ENCODE assay signal across 9 cellular contexts in genomic region chr15:90031231-90031791, GRCh38.
DNase-seq lines count a peak whose midpoint lies in the region; ATAC-seq lines count a peak whose summit lies in the region.
"Had no signal": no experiment of that assay in that cellular context is flagged by ENCODE, and none has a peak within 500 bp of the region (broad histone marks: within the 10 kb centered on the region; RNA-seq: fewer than 3 reads in every experiment).

No MANE protein-coding gene starts in this region.

- no peak overlapping the region for H3K4me3 Mint-ChIP-seq in T-helper 1 cell treated with Interleukin-12 subunit alpha and Interleukin-12 subunit beta and Interleukin-4 antibody, amounts not matched to agents 30 μg/mL and 1 μg/mL, for 36 hours

- H3K9me3 Mint-ChIP-seq in T-helper 1 cell treated with Interleukin-12 subunit alpha and Interleukin-12 subunit beta and Interleukin-4 antibody, amounts not matched to agents 30 μg/mL and 1 μg/mL, for 36 hours = peaks cover 7% of the 10 kb centered on the region

- H3K9me3 ChIP-seq in iPS-20b (ENCODE audit: insufficient read depth, low read depth, low read length) = no peaks in the 10 kb centered on the region

- H3K36me3 Mint-ChIP-seq in T-helper 1 cell treated with Interleukin-12 subunit alpha and Interleukin-12 subunit beta and Interleukin-4 antibody, amounts not matched to agents 30 μg/mL and 1 μg/mL, for 36 hours (ENCODE audit: low read depth) = peaks cover 11% of the 10 kb centered on the region

- ATAC-seq in HG03139 (IDR thresholded peaks at IDR 0.05; ENCODE audit: unreplicated experiment) = peak; percentile 69
- no peak for ATAC-seq in HG03025 (IDR thresholded peaks at IDR 0.05; ENCODE audit: low FRiP score, unreplicated experiment)
- ATAC-seq: Panc1 had no signal

- peaks cover 21% of the 10 kb centered on the region for H3K4me1 ChIP-seq in iPS-20b (ENCODE audit: insufficient read depth, low read length)

- H3K27me3 Mint-ChIP-seq in T-helper 1 cell treated with Interleukin-12 subunit alpha and Interleukin-12 subunit beta and Interleukin-4 antibody, amounts not matched to agents 30 μg/mL and 1 μg/mL, for 36 hours (ENCODE audit: low read depth) = no peaks in the 10 kb centered on the region

- H3K9ac ChIP-seq in iPS-20b (ENCODE audit: low read depth, low read length) = peak overlapping the region; percentile 33; the same call in 1 of the 2 replicates

- peak overlapping the region; percentile 65 for H3K27ac Mint-ChIP-seq in T-helper 1 cell treated with Interleukin-12 subunit alpha and Interleukin-12 subunit beta and Interleukin-4 antibody, amounts not matched to agents 30 μg/mL and 1 μg/mL, for 36 hours

- H3K36me3 ChIP-seq in iPS-20b (ENCODE audit: insufficient read depth, low read depth, low read length) = no peaks in the 10 kb centered on the region

- H3K27me3 ChIP-seq in iPS-20b (ENCODE audit: insufficient read depth, low read length) = no peaks in the 10 kb centered on the region

- H3K4me3 ChIP-seq in iPS-20b (ENCODE audit: low read length) = no peak overlapping the region

- H3K27ac ChIP-seq in iPS-20b (ENCODE audit: low read length) = no peak overlapping the region

- H3K4me1 Mint-ChIP-seq in T-helper 1 cell treated with Interleukin-12 subunit alpha and Interleukin-12 subunit beta and Interleukin-4 antibody, amounts not matched to agents 30 μg/mL and 1 μg/mL, for 36 hours (ENCODE audit: low read depth) = peaks cover 48% of the 10 kb centered on the region

- DNase-seq in COLO829 (ENCODE audit: low spot score) (peak; percentile 73), GM19238 (ENCODE audit: insufficient read length, low spot score) (peak; percentile 75), NCI-H226 (no peak)
- DNase-seq in stimulated activated CD8-positive, alpha-beta memory T cell treated with anti-CD3 and anti-CD28 coated beads, Interleukin-4, amount 100 ng/mL, for 48 hours = no peak

Comparison
In these comparisons a context has a peak if more than half of its experiments do, and no peak if none do; other contexts are left out.
1. DNase-seq: peak in COLO829 (single experiment) and GM19238 (single experiment); none in NCI-H226 (single experiment) and stimulated activated CD8-positive, alpha-beta memory T cell treated with anti-CD3 and anti-CD28 coated beads, Interleukin-4, amount 100 ng/mL, for 48 hours (single experiment).